In genomic region chr18:23523429-23524212, GRCh38 we compare ENCODE assay signal across 10 cellular contexts. TPM values are rescaled to one million over a fixed set of nuclear protein-coding genes. Genes with fewer than 3 reads are reported as not detected.
DNase-seq lines count a peak whose midpoint lies in the region; ATAC-seq, FAIRE-seq and TF ChIP-seq lines count a peak whose summit lies in the region.
"Had no signal": no experiment of that assay in that cellular context is flagged by ENCODE, and none has a peak within 500 bp of the region (broad histone marks: within the 10 kb centered on the region; RNA-seq: fewer than 3 reads in every experiment).

No MANE protein-coding gene starts in this region.

- TF ChIP-seq POLR2A in GM12878 (IDR thresholded peaks at IDR 0.05; ENCODE audit: low read depth, low read length) = no peak

- no peaks in the 10 kb centered on the region for H3K27me3 Mint-ChIP-seq in memory B cell

- peak; percentile 88 for FAIRE-seq in GM12878 (lab: Jason Lieb, UNC)

- 0 out of 4 replicates have a peak, but pooled peaks of 1 of the 2 experiments have one; percentile 22 for TF ChIP-seq EP300 in GM12878 (IDR thresholded peaks at IDR 0.05; ENCODE audit: borderline replicate concordance in 1 of 2, control insufficient read depth in 1 of 2, low read depth in 2 of 2, low read length in 2 of 2)

- no peaks in the 10 kb centered on the region for H3K9me3 Mint-ChIP-seq in memory B cell

- H3K27ac ChIP-seq in GM12878 (ENCODE audit: control insufficient read depth, insufficient read depth) = peak overlapping the region; percentile 50
- H3K27ac ChIP-seq: ovary, SJCRH30 had no signal

- H2AFZ ChIP-seq in GM12878 (ENCODE audit: control insufficient read depth, low read depth, low read length) = no peak overlapping the region

- CTCF ChIA-PET in GM12878 (lab: Yijun Ruan, JAX) = interaction anchor here (0.7 to 1.4 kb wide), 5 partner anchors 28 to 300 kb away, joined by 3 to 5 read pairs (median 4); no protein-coding TSS in a partner anchor

- no peaks in the 10 kb centered on the region for H3K79me2 ChIP-seq in GM12878 (ENCODE audit: control insufficient read depth, insufficient read depth, low read length)

- no TSS peak for BruUV-seq in GM12878 (replicated peaks; lab: Mats Ljungman, UMichigan)

- SMC1A ChIA-PET in GM12878 (lab: Charles Lee; ENCODE audit: uncharacterized antibody, unreplicated experiment) = interaction anchor here (0.8 to 2.2 kb wide), 6 partner anchors 9 to 99 kb away, joined by 3 to 6 read pairs (median 4); partner anchors contain the start of gene RIOK3

- no peaks in the 10 kb centered on the region for H4K20me1 ChIP-seq in GM12878 (ENCODE audit: control insufficient read depth, insufficient read depth)

- peak overlapping the region; percentile 83 for H3K27ac Mint-ChIP-seq in memory B cell

- H3K4me1 ChIP-seq in GM12878 (ENCODE audit: control insufficient read depth, insufficient read depth, low read length) = peaks cover 16% of the 10 kb centered on the region
- H3K4me1 ChIP-seq: SJCRH30 had no signal

- no peak overlapping the region; the same call in 1 of the 2 replicates for H3K9ac ChIP-seq in GM12878 (ENCODE audit: control insufficient read depth, insufficient read depth, low read length)

- TF ChIP-seq CTCF in GM12878 (IDR thresholded peaks at IDR 0.05 in 2 of 3, conservative IDR thresholded peaks at IDR 0.05 in 1 of 3; ENCODE audit: control insufficient read depth in 2 of 3, extremely low read depth in 1 of 3, insufficient read depth in 1 of 3, low read depth in 3 of 3, low read length in 3 of 3) = no peak

- H3K4me3 ChIP-seq in GM12878 = no peak overlapping the region
- H3K4me3 ChIP-seq: ovary, SJCRH30 had no signal

- H3K36me3 ChIP-seq in GM12878 (ENCODE audit: control insufficient read depth in 2 of 2, insufficient read depth in 2 of 2, low read length in 1 of 2) = peaks cover 29 to 61% of the 10 kb centered on the region in 2 experiments
- H3K36me3 ChIP-seq: ovary had no signal

- 30% methylated on average over 12 of the region's 12 CpGs for WGBS in GM12878 (ENCODE audit: insufficient coverage, insufficient replicate concordance, low lambda C conversion rate, missing lambda C conversion rate)

- no peaks in the 10 kb centered on the region for H3K27me3 ChIP-seq in GM12878 (replicated peaks in 1 of 2; ENCODE audit: control insufficient read depth in 2 of 2, insufficient read depth in 2 of 2, low read length in 1 of 2)
- H3K27me3 ChIP-seq: ovary, SJCRH30 had no signal

- in situ Hi-C loops in GM12878 (cut with MboI) = no loop called here

- POLR2A ChIA-PET in GM12878 (lab: Charles Lee) = interaction anchor here (0.6 to 0.8 kb wide), 2 partner anchors 20 to 395 kb away, joined by 4 to 5 read pairs; no protein-coding TSS in a partner anchor

- no peak for TF ChIP-seq RAD21 in GM12878 (IDR thresholded peaks at IDR 0.05; ENCODE audit: insufficient read depth, low read depth, low read length)

- peak overlapping the region; percentile 18 for H3K4me3 Mint-ChIP-seq in memory B cell

- peaks cover 11% of the 10 kb centered on the region for H3K4me1 Mint-ChIP-seq in memory B cell

- H3K36me3 Mint-ChIP-seq in memory B cell = peaks cover 30% of the 10 kb centered on the region

- intact Hi-C loops in GM12878 (cut with micrococcal nuclease; ENCODE audit: unreplicated experiment) = no loop called here

- DNase-seq in DMS79 treated with DMSO at 0.1 percent for 48 hours (lab: John Stamatoyannopoulos, UW) = peak; percentile 39
- peak; percentile 27 for DNase-seq in HPDE6-E6E7 (ENCODE audit: extremely low spot score)
- peak; percentile 16 for DNase-seq in GM12878 (ENCODE audit: low read depth, low spot score)
- no peak for DNase-seq in memory B cell (ENCODE audit: low spot score in 2 of 2)
- DNase-seq in SKM-1 (lab: John Stamatoyannopoulos, UW; ENCODE audit: unreplicated experiment) = no peak
- no peak for DNase-seq in pons (ENCODE audit: low spot score)
- DNase-seq in SW 1271 (lab: John Stamatoyannopoulos, UW) = no peak
- DNase-seq: ovary, SJCRH30 had no signal

- H3K4me2 ChIP-seq in GM12878 (ENCODE audit: control insufficient read depth, insufficient read depth) = 0 out of 2 replicates have a peak overlapping the region, but pooled peaks have one; percentile 25

- H3K9me3 ChIP-seq in GM12878 (replicated peaks; ENCODE audit: control insufficient read depth, insufficient read depth, low read length) = no peaks in the 10 kb centered on the region
- H3K9me3 ChIP-seq: ovary, SJCRH30 had no signal

- peak; percentile 55 for ATAC-seq in GM12878
- peak; percentile 52 for ATAC-seq in memory B cell (ENCODE audit: low read depth)
- no peak for ATAC-seq in HG03025 (IDR thresholded peaks at IDR 0.05; ENCODE audit: low FRiP score, unreplicated experiment)

- RAD21 ChIA-PET in GM12878 (lab: Charles Lee; ENCODE audit: unreplicated experiment) = interaction anchor here (0.8 kb wide), 1 partner anchor 180 kb away, joined by 3 read pairs; no protein-coding TSS in a partner anchor

TF ChIP-seq in GM12878, 131 proteins besides CTCF, POLR2A, EP300 and RAD21 (continues in another document):
- no peak for TF ChIP-seq ZNF274 (IDR thresholded peaks at IDR 0.05; ENCODE audit: insufficient read depth, insufficient read length)
- TF ChIP-seq FOS (IDR thresholded peaks at IDR 0.05; ENCODE audit: borderline replicate concordance, extremely low read depth, insufficient read length) = no peak
- no peak for TF ChIP-seq CUX1 (IDR thresholded peaks at IDR 0.05; ENCODE audit: insufficient replicate concordance, low read depth, low read length)
- 0 out of 2 replicates have a peak, but pooled peaks have one; percentile 31 for TF ChIP-seq PML (IDR thresholded peaks at IDR 0.05; ENCODE audit: low read length)
- no peak for TF ChIP-seq MTA3 (IDR thresholded peaks at IDR 0.05; ENCODE audit: borderline replicate concordance, low read length)
- TF ChIP-seq PBX3 (IDR thresholded peaks at IDR 0.05; ENCODE audit: insufficient replicate concordance, low read depth, low read length) = no peak

RNA-seq across cellular contexts. Expression of gene RMC1, which starts 20.3 kb away (rescaled TPM):
- 46.6 and 49.8 TPM in 2 replicates for total RNA-seq in GM12878 (2013; cell fraction: nucleolus; rRNA removed)
- total RNA-seq in GM12878 (2014; rRNA removed) = 47.4 and 51.9 TPM in 2 replicates
- 38.3 and 40.3 TPM in 2 replicates for total RNA-seq in GM12878 (2014; rRNA removed; fragmentation: Illumina TruSeq; extraction: Trizol)
- 41.9 TPM in 2 replicates for total RNA-seq in GM12878 (2021)
- polyA plus RNA-seq in GM12878 (2011; ENCODE audit: low read depth) = 43.3 TPM
- 49.3 and 51.4 TPM in 2 replicates for polyA plus RNA-seq in GM12878 (2011; rRNA removed)
- 49.1 and 52.7 TPM in 2 replicates for polyA plus RNA-seq in GM12878 (2011; cell fraction: cytosol; rRNA removed)
- polyA plus RNA-seq in GM12878 (2011; cell fraction: nucleus; rRNA removed) = 104 and 110 TPM in 2 replicates
- 28.9 and 32.2 TPM in 2 replicates for polyA plus RNA-seq in GM12878 (2012)
- 42.2 and 49.6 TPM in 2 replicates for polyA plus RNA-seq in GM12878 (2014; fragmentation: Illumina TruSeq; extraction: Trizol)
- polyA plus RNA-seq in GM12878 (2014; fragmentation: Nextera tagmentation; extraction: Ambion mirVana) = 10 to 100 TPM in 1 of 2 experiments, 1 to 10 TPM in 1; 8.4 to 25.7 TPM
- polyA plus RNA-seq in GM12878 (2014; rRNA removed) = 41.9 and 42.9 TPM in 2 replicates
- polyA plus RNA-seq in GM12878 (2016; fragmentation: Nextera tagmentation; extraction: Ambion mirVana) = 10 to 100 TPM; 54.2 to 57.6 TPM
- 40.5 and 50.8 TPM in 2 replicates for polyA minus RNA-seq in GM12878 (2011; rRNA and poly(A)+ RNA removed)
- 13.6 and 17.7 TPM in 2 replicates for polyA minus RNA-seq in GM12878 (2011; cell fraction: cytosol; rRNA and poly(A)+ RNA removed)
- polyA minus RNA-seq in GM12878 (2011; cell fraction: nucleus; rRNA and poly(A)+ RNA removed) = 21.9 and 34.4 TPM in 2 replicates

Comparison
In these comparisons a context has a peak if more than half of its experiments do, and no peak if none do; other contexts are left out.
1. DNase-seq: peak in DMS79 treated with DMSO at 0.1 percent for 48 hours (single experiment), HPDE6-E6E7 (single experiment) and GM12878 (single experiment); none in memory B cell (0 of 2), SKM-1 (single experiment), pons (single experiment) and SW 1271 (0 of 2).